ENCODE assay signal across 22 cellular contexts in genomic region chr1:30892251-30892650, GRCh38. TPM values are rescaled to one million over a fixed set of nuclear protein-coding genes. Genes with fewer than 3 reads are reported as not detected.
A peak's percentile ranks its signal among the peaks of the same experiment; 100 is the strongest.
DNase-seq lines count a peak whose midpoint lies in the region; ATAC-seq and TF ChIP-seq lines count a peak whose summit lies in the region.
"Had no signal": no experiment of that assay in that cellular context is flagged by ENCODE, and none has a peak within 500 bp of the region (broad histone marks: within the 10 kb centered on the region; RNA-seq: fewer than 3 reads in every experiment).

No MANE protein-coding gene starts in this region.

- 55 to 73% (median 64%) methylated on average over 1 of the region's 1 CpG for WGBS in adrenal gland, 4 donors
- 50 to 56% methylated on average over 1 of the region's 1 CpG for WGBS in tibial nerve, 2 donors

- POLR2A ChIA-PET in Caco-2 (lab: Charles Lee): no interaction called here

- DNase-seq in adrenal gland (no peak), tibial nerve (ENCODE audit: low spot score in 2 of 2) (no peak), Caco-2 (no peak), progenitor cell of endocrine pancreas (ENCODE audit: low spot score, unreplicated experiment) (no peak), NCI-H2171 (lab: John Stamatoyannopoulos, UW) (no peak)
- DNase-seq: BE2C, DMS 273 treated with DMSO at 0.1 percent for 48 hours, DMS79 treated with DMSO at 0.1 percent for 48 hours, HFFc6, NCI-H1105 treated with DMSO at 0.1 percent for 48 hours, NCI-H2029 treated with DMSO at 0.1 percent for 48 hours, NCI-H345, NCI-H524, NCI-H82, SIG-M5, SK-N-SH had no signal

- H3K9ac ChIP-seq in muscle layer of colon (ENCODE audit: low read length): no peak overlapping the region
- H3K9ac ChIP-seq: SK-N-SH had no signal

- no peak overlapping the region for H3K4me3 ChIP-seq in adrenal gland
- H3K4me3 ChIP-seq in muscle layer of colon (ENCODE audit: low read depth in 1 of 2, low read length in 2 of 2): no peak overlapping the region
- no peak overlapping the region for H3K4me3 ChIP-seq in tibial nerve
- H3K4me3 ChIP-seq in Caco-2 (ENCODE audit: low read depth, low read length): no peak overlapping the region
- H3K4me3 ChIP-seq: A549 had no signal

- no peak overlapping the region for H3K4me3 Mint-ChIP-seq in brain
- H3K4me3 Mint-ChIP-seq in Caco-2 (ENCODE audit: unreplicated experiment): no peak overlapping the region
- no peak overlapping the region for H3K4me3 Mint-ChIP-seq in progenitor cell of endocrine pancreas (ENCODE audit: low read depth)
- H3K4me3 Mint-ChIP-seq: HFFc6 had no signal

- no TSS peak for BruUV-seq in Caco-2 (replicated peaks; lab: Mats Ljungman, UMichigan)

- H3K36me3 Mint-ChIP-seq in brain: no peaks in the 10 kb centered on the region
- no peaks in the 10 kb centered on the region for H3K36me3 Mint-ChIP-seq in Caco-2 (ENCODE audit: insufficient read depth, unreplicated experiment)
- H3K36me3 Mint-ChIP-seq in progenitor cell of endocrine pancreas (ENCODE audit: insufficient read depth): no peaks in the 10 kb centered on the region

- H3K9me3 Mint-ChIP-seq in brain (peaks cover 0 to 3% (median 0%) of the 10 kb centered on the region in 5 experiments), Caco-2 (ENCODE audit: unreplicated experiment) (no peaks in the 10 kb centered on the region), progenitor cell of endocrine pancreas (ENCODE audit: low read depth) (no peaks in the 10 kb centered on the region)
- H3K9me3 Mint-ChIP-seq: HFFc6 had no signal

- TF ChIP-seq CTCF in adrenal gland (IDR thresholded peaks at IDR 0.05): no peak
- TF ChIP-seq CTCF in brain (conservative IDR thresholded peaks at IDR 0.05): no peak
- TF ChIP-seq CTCF in tibial nerve (IDR thresholded peaks at IDR 0.05): no peak
- TF ChIP-seq CTCF in Caco-2 (IDR thresholded peaks at IDR 0.05; ENCODE audit: insufficient read depth in 1 of 2, low read depth in 1 of 2, low read length in 1 of 2, severe bottlenecking in 1 of 2, unreplicated experiment in 1 of 2): no peak
- no peak for TF ChIP-seq CTCF in progenitor cell of endocrine pancreas (IDR thresholded peaks at IDR 0.05; ENCODE audit: unreplicated experiment)

- H3K27ac ChIP-seq in adrenal gland (peak overlapping the region in 4 of 5 donors; percentile 43 to 78 (median 76)), muscle layer of colon (ENCODE audit: low read depth, low read length) (peak overlapping the region; percentile 56), tibial nerve (peak overlapping the region in 3 of 4 donors; percentile 38 to 91 (median 75))
- H3K27ac ChIP-seq: A549, HL-60 had no signal

- intact Hi-C loops in adrenal gland (cut with DNase I) (no loop called here), Caco-2 (cut with micrococcal nuclease; ENCODE audit: unreplicated experiment) (no loop called here)

- H3K9me3 ChIP-seq in adrenal gland (replicated peaks in 1 of 3) (no peaks in the 10 kb centered on the region), muscle layer of colon (ENCODE audit: low read length) (no peaks in the 10 kb centered on the region), tibial nerve (no peaks in the 10 kb centered on the region), Caco-2 (no peaks in the 10 kb centered on the region)
- H3K9me3 ChIP-seq: A549, BE2C, SK-N-SH had no signal

- peaks cover 4% of the 10 kb centered on the region for H3K27me3 Mint-ChIP-seq in brain
- no peaks in the 10 kb centered on the region for H3K27me3 Mint-ChIP-seq in Caco-2 (ENCODE audit: insufficient read depth, unreplicated experiment)
- H3K27me3 Mint-ChIP-seq in progenitor cell of endocrine pancreas: peaks cover 4% of the 10 kb centered on the region

- H3K4me1 Mint-ChIP-seq in brain (peaks cover 96% of the 10 kb centered on the region), Caco-2 (ENCODE audit: low read depth, unreplicated experiment) (no peaks in the 10 kb centered on the region), progenitor cell of endocrine pancreas (ENCODE audit: low read depth) (peaks cover 11% of the 10 kb centered on the region)

- no peak for TF ChIP-seq EP300 in tibial nerve (IDR thresholded peaks at IDR 0.05)

- H3K4me1 ChIP-seq in adrenal gland (replicated peaks in 1 of 2) (peaks cover 58 to 60% of the 10 kb centered on the region in 2 donors), muscle layer of colon (ENCODE audit: insufficient read depth, low read length) (peaks cover 93% of the 10 kb centered on the region), tibial nerve (peaks cover 0 to 87% (median 32%) of the 10 kb centered on the region in 4 donors), Caco-2 (no peaks in the 10 kb centered on the region)

- ATAC-seq in GM18858 (IDR thresholded peaks at IDR 0.05; ENCODE audit: unreplicated experiment): no peak
- ATAC-seq: A549, Panc1 had no signal

- no peaks in the 10 kb centered on the region for H3K27me3 ChIP-seq in adrenal gland
- H3K27me3 ChIP-seq in muscle layer of colon (ENCODE audit: control insufficient read depth in 1 of 2, insufficient read depth in 2 of 2, low read length in 2 of 2): no peaks in the 10 kb centered on the region
- H3K27me3 ChIP-seq in tibial nerve: no peaks in the 10 kb centered on the region
- H3K27me3 ChIP-seq in Caco-2 (replicated peaks; ENCODE audit: control insufficient read depth, insufficient read depth, low read length): no peaks in the 10 kb centered on the region
- H3K27me3 ChIP-seq: BE2C had no signal

- peak overlapping the region in 4 of 5 experiments; percentile 72 to 83 (median 75) for H3K27ac Mint-ChIP-seq in brain
- no peak overlapping the region for H3K27ac Mint-ChIP-seq in Caco-2 (ENCODE audit: unreplicated experiment)
- H3K27ac Mint-ChIP-seq in progenitor cell of endocrine pancreas: no peak overlapping the region
- H3K27ac Mint-ChIP-seq: HFFc6 had no signal

- no peaks in the 10 kb centered on the region for H3K36me3 ChIP-seq in adrenal gland (replicated peaks in 1 of 2)
- H3K36me3 ChIP-seq in muscle layer of colon (ENCODE audit: insufficient read depth, low read length): peaks cover 6% of the 10 kb centered on the region
- H3K36me3 ChIP-seq in tibial nerve: no peaks in the 10 kb centered on the region
- no peaks in the 10 kb centered on the region for H3K36me3 ChIP-seq in Caco-2 (ENCODE audit: control insufficient read depth, insufficient read depth, low read length)
- H3K36me3 ChIP-seq: BE2C had no signal

- CTCF ChIA-PET in Caco-2 (lab: Charles Lee): no interaction called here

- no peak for TF ChIP-seq POLR2A in adrenal gland (IDR thresholded peaks at IDR 0.05)
- no peak for TF ChIP-seq POLR2A in tibial nerve (IDR thresholded peaks at IDR 0.05)

RNA-seq across cellular contexts. Expression of gene SDC3, which starts 16.3 kb away (rescaled TPM):
- total RNA-seq in adrenal gland: 100 to 1,000 TPM; 119 to 536 (median 209) TPM
- 100 to 1,000 TPM in 2 of 3 donors, 10 to 100 TPM in 1; 85.5 to 190 (median 101) TPM for polyA plus RNA-seq in adrenal gland
- 117 TPM for polyA plus RNA-seq in brain (ENCODE audit: insufficient read depth, low read depth, low replicate concordance)
- 10 to 100 TPM; 47.1 to 78.9 (median 64.2) TPM for total RNA-seq in tibial nerve
- 2.9 and 3.7 TPM in 2 replicates for total RNA-seq in Caco-2 (2022)
- total RNA-seq in progenitor cell of endocrine pancreas: 33.7 and 38.3 TPM in 2 replicates

Comparison
In these comparisons a context has a peak if more than half of its experiments do, and no peak if none do; other contexts are left out.
1. H3K27ac Mint-ChIP-seq: peak in brain (4 of 5); none in Caco-2 (single experiment) and progenitor cell of endocrine pancreas (single experiment).
2. Peak in every context shown above with its lines, with median percentiles within 50 percentile points of each other: H3K27ac ChIP-seq.